21 cellular contexts compared by ENCODE assay signal in the genomic region with DNA sequence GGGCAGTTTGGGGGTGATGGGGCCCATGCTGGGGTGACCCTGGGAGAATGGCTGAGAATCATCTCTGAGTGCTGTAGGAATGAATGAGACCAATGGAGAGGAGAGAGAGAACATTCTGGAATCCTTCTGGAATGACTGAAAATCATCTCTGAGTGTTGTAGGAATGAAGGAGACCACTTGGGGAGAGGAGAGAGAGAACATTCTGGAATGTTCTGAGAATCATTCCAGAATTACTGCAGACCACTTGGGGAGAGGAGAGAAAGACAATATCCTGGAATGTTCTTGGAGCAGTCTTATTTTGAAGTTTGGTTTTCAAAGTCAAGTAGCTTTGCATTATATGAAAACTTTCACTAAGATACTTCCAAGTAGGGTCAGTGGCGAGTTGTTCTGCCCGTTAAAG.
"Had no signal": no experiment of that assay in that cellular context is flagged by ENCODE, and none has a peak within 500 bp of the region (broad histone marks: within the 10 kb centered on the region; RNA-seq: fewer than 3 reads in every experiment).

No MANE protein-coding gene starts in this region.

- H3K27me3 ChIP-seq: adrenal gland, cardiac muscle cell, Peyer's patch had no signal

- H3K9me3 Mint-ChIP-seq: activated CD4-positive, alpha-beta memory T cell treated with anti-CD3 and anti-CD28 coated beads for 36 hours; activated CD4-positive, alpha-beta T cell treated with anti-CD3 and anti-CD28 coated beads, Interleukin-2, amount 10 ng/mL, durations not matched to agents 7 days and 5 days; activated naive CD4-positive, alpha-beta T cell treated with anti-CD3 and anti-CD28 coated beads for 36 hours; activated naive CD4-positive, alpha-beta T cell treated with anti-CD3 and anti-CD28 coated beads, Interleukin-2, amount 50 U/mL, for 72 hours; activated T-cell treated with anti-CD3 and anti-CD28 coated beads, Interleukin-2, amount 50 U/mL, for 4 hours; activated T-helper 1 cell treated with anti-CD3 and anti-CD28 coated beads, Interleukin-12 subunit alpha, Interleukin-12 subunit beta, Interleukin-2, Interleukin-4 antibody, amounts not matched to agents 30 ng/mL and 10 ng/mL and 1 ng/mL, durations not matched to agents 14 hours and 24 hours and 36 hours; central memory CD8-positive, alpha-beta T cell; T-cell had no signal

- H3K36me3 Mint-ChIP-seq: activated CD4-positive, alpha-beta memory T cell treated with anti-CD3 and anti-CD28 coated beads for 36 hours; activated naive CD4-positive, alpha-beta T cell treated with anti-CD3 and anti-CD28 coated beads, Interleukin-2, amount 50 U/mL, for 72 hours; T-cell had no signal

- H3K4me3 Mint-ChIP-seq: activated CD4-positive, alpha-beta memory T cell treated with anti-CD3 and anti-CD28 coated beads for 36 hours; activated CD4-positive, alpha-beta T cell treated with anti-CD3 and anti-CD28 coated beads for 36 hours; activated CD4-positive, alpha-beta T cell treated with anti-CD3 and anti-CD28 coated beads, Interleukin-2, amount 10 ng/mL, durations not matched to agents 7 days and 5 days; activated naive CD4-positive, alpha-beta T cell treated with anti-CD3 and anti-CD28 coated beads for 36 hours; activated T-cell treated with anti-CD3 and anti-CD28 coated beads, Interleukin-2, amount 50 U/mL, for 4 hours; activated T-helper 1 cell treated with anti-CD3 and anti-CD28 coated beads, Interleukin-12 subunit alpha, Interleukin-12 subunit beta, Interleukin-2, Interleukin-4 antibody, amounts not matched to agents 30 ng/mL and 10 ng/mL and 1 ng/mL, durations not matched to agents 14 hours and 24 hours and 36 hours; central memory CD8-positive, alpha-beta T cell; T-cell had no signal

- DNase-seq: activated CD4-positive, alpha-beta T cell treated with anti-CD3 and anti-CD28 coated beads for 36 hours; activated CD4-positive, alpha-beta T cell treated with anti-CD3 and anti-CD28 coated beads, Interleukin-2, amount 10 ng/mL, durations not matched to agents 7 days and 5 days; activated CD8-positive, alpha-beta memory T cell treated with anti-CD3 and anti-CD28 coated beads, Interleukin-2, amount 50 U/mL, for 4 hours; activated gamma-delta T cell treated with Interleukin-2 at 50 U/mL for 16 hours; activated T-cell treated with anti-CD3 and anti-CD28 coated beads for 4 hours; MG63; NCI-H1048; NCI-H1436; NCI-H2029; Peyer's patch; SHP77 treated with DMSO at 0.1 percent for 48 hours; T-helper 9 cell had no signal

- H3K4me3 ChIP-seq: adrenal gland, cardiac muscle cell, MG63, Peyer's patch had no signal

- H3K4me1 Mint-ChIP-seq: activated CD4-positive, alpha-beta T cell treated with anti-CD3 and anti-CD28 coated beads for 36 hours; activated CD4-positive, alpha-beta T cell treated with anti-CD3 and anti-CD28 coated beads, Interleukin-2, amount 10 ng/mL, durations not matched to agents 7 days and 5 days; central memory CD8-positive, alpha-beta T cell; T-cell had no signal

- H3K9me3 ChIP-seq: adrenal gland, MG63, Peyer's patch had no signal

- H3K27ac ChIP-seq: adrenal gland, cardiac muscle cell, Peyer's patch had no signal

- H3K36me3 ChIP-seq: adrenal gland, cardiac muscle cell, MG63, Peyer's patch had no signal

- H3K4me1 ChIP-seq: adrenal gland, Peyer's patch had no signal

- H3K27ac Mint-ChIP-seq: activated CD4-positive, alpha-beta memory T cell treated with anti-CD3 and anti-CD28 coated beads for 36 hours; activated CD4-positive, alpha-beta T cell treated with anti-CD3 and anti-CD28 coated beads for 36 hours; activated CD4-positive, alpha-beta T cell treated with anti-CD3 and anti-CD28 coated beads, Interleukin-2, amount 10 ng/mL, durations not matched to agents 7 days and 5 days; activated naive CD4-positive, alpha-beta T cell treated with anti-CD3 and anti-CD28 coated beads for 36 hours; activated naive CD4-positive, alpha-beta T cell treated with anti-CD3 and anti-CD28 coated beads, Interleukin-2, amount 50 U/mL, for 72 hours; activated T-helper 1 cell treated with anti-CD3 and anti-CD28 coated beads, Interleukin-12 subunit alpha, Interleukin-12 subunit beta, Interleukin-2, Interleukin-4 antibody, amounts not matched to agents 30 ng/mL and 10 ng/mL and 1 ng/mL, durations not matched to agents 14 hours and 24 hours and 36 hours; T-cell had no signal
